Comparison of ENCODE assay signal across 24 cellular contexts in the genomic region with DNA sequence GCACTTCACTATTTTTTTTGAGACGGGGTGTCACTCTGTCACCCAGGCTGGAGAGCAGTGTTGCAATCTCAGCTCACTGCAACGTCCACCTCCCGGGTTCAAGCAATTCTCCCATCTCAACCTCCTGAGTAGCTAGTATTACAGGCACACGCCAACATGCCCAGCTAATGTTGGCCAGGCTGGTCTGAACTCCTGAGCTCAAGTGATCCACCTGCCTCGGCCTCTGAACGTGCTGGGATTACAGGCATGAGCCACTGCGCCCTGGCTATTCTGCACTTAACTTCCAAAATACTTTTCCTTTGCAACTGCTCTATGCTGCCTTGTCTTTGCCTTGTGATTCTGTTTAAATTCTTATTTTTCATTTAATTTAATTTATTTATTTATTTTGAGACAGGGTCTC.
"Had no signal": no experiment of that assay in that cellular context is flagged by ENCODE, and none has a peak within 500 bp of the region (broad histone marks: within the 10 kb centered on the region; RNA-seq: fewer than 3 reads in every experiment).

No MANE protein-coding gene starts in this region.

- ATAC-seq: heart right ventricle; left colon; left lung; naive thymus-derived CD8-positive, alpha-beta T cell; right cardiac atrium; sciatic nerve; stimulated activated effector memory CD8-positive, alpha-beta T cell treated with anti-CD3 and anti-CD28 coated beads, Interleukin-12 subunit alpha, Interleukin-12 subunit beta, amount 100 ng/mL, for 72 hours had no signal

- H3K36me3 ChIP-seq: heart right ventricle, left lung, ovary, prostate gland, suprapubic skin, thoracic aorta, tibial artery, uterus had no signal

- DNase-seq: heart right ventricle; left colon; naive thymus-derived CD8-positive, alpha-beta T cell; nucleus accumbens; retina; stimulated activated CD4-positive, alpha-beta T cell treated with anti-CD3 and anti-CD28 coated beads, Interleukin-4, amount 100 ng/mL, for 24 hours; stimulated activated naive CD4-positive, alpha-beta T cell; trophoblast cell; uterus had no signal

- H3K4me3 Mint-ChIP-seq: memory B cell; naive thymus-derived CD8-positive, alpha-beta T cell; nephron; neural crest cell; stimulated activated effector memory CD8-positive, alpha-beta T cell treated with anti-CD3 and anti-CD28 coated beads, Interleukin-12 subunit alpha, Interleukin-12 subunit beta, amount 100 ng/mL, for 72 hours; stimulated activated naive CD8-positive, alpha-beta T cell treated with anti-CD3 and anti-CD28 coated beads, Interleukin-15, Interleukin-2, amounts not matched to agents 100 ng/mL and 50 ng/mL, for 24 hours had no signal

- H3K79me2 ChIP-seq: hepatocyte had no signal

- H3K4me1 Mint-ChIP-seq: memory B cell; naive thymus-derived CD8-positive, alpha-beta T cell; nephron; neural crest cell; stimulated activated effector memory CD8-positive, alpha-beta T cell treated with anti-CD3 and anti-CD28 coated beads, Interleukin-12 subunit alpha, Interleukin-12 subunit beta, amount 100 ng/mL, for 72 hours had no signal

- H2AFZ ChIP-seq: hepatocyte had no signal

- H3K27me3 Mint-ChIP-seq: memory B cell; naive thymus-derived CD8-positive, alpha-beta T cell; stimulated activated naive CD8-positive, alpha-beta T cell treated with anti-CD3 and anti-CD28 coated beads, Interleukin-15, Interleukin-2, amounts not matched to agents 100 ng/mL and 50 ng/mL, for 24 hours had no signal

- H3K36me3 Mint-ChIP-seq: memory B cell; naive thymus-derived CD8-positive, alpha-beta T cell; stimulated activated effector memory CD8-positive, alpha-beta T cell treated with anti-CD3 and anti-CD28 coated beads, Interleukin-12 subunit alpha, Interleukin-12 subunit beta, amount 100 ng/mL, for 72 hours had no signal

- H3K4me3 ChIP-seq: heart right ventricle, hepatocyte, left lung, ovary, prostate gland, skin epidermis, suprapubic skin, thoracic aorta, tibial artery, uterus had no signal

- H3K9me3 ChIP-seq: prostate gland, thoracic aorta, uterus had no signal

- H3K27ac Mint-ChIP-seq: memory B cell; naive thymus-derived CD8-positive, alpha-beta T cell; nephron; stimulated activated effector memory CD8-positive, alpha-beta T cell treated with anti-CD3 and anti-CD28 coated beads, Interleukin-12 subunit alpha, Interleukin-12 subunit beta, amount 100 ng/mL, for 72 hours; stimulated activated naive CD8-positive, alpha-beta T cell treated with anti-CD3 and anti-CD28 coated beads, Interleukin-15, Interleukin-2, amounts not matched to agents 100 ng/mL and 50 ng/mL, for 24 hours had no signal

- H3K9me3 Mint-ChIP-seq: memory B cell; neural crest cell; stimulated activated effector memory CD8-positive, alpha-beta T cell treated with anti-CD3 and anti-CD28 coated beads, Interleukin-12 subunit alpha, Interleukin-12 subunit beta, amount 100 ng/mL, for 72 hours; stimulated activated naive CD8-positive, alpha-beta T cell treated with anti-CD3 and anti-CD28 coated beads, Interleukin-15, Interleukin-2, amounts not matched to agents 100 ng/mL and 50 ng/mL, for 24 hours had no signal

- H3K27ac ChIP-seq: heart right ventricle, hepatocyte, left lung, ovary, prostate gland, skin epidermis, suprapubic skin, thoracic aorta, tibial artery, uterus had no signal

- H3K27me3 ChIP-seq: hepatocyte, left lung, ovary, suprapubic skin, tibial artery, uterus had no signal

- H3K4me2 ChIP-seq: hepatocyte had no signal

- H3K4me1 ChIP-seq: heart right ventricle, left lung, prostate gland, suprapubic skin, tibial artery, uterus had no signal
